1 cellular context compared by ENCODE assay signal in genomic region chr1:6554031-6554906, GRCh38.
A peak's percentile ranks its signal among the peaks of the same experiment; 100 is the strongest.
TF ChIP-seq lines count a peak whose summit lies in the region.

Gene NOL9 (minus strand): TSS chr1:6554513. CDS start chr1:6554502, 11 bp downstream.

TF ChIP-seq in H1, 55 proteins besides CTCF, POLR2A, EP300 and RAD21 (continued from another document):
- TF ChIP-seq SIN3A (conservative IDR thresholded peaks at IDR 0.05 in 1 of 2, IDR thresholded peaks at IDR 0.05 in 1 of 2; ENCODE audit: low read depth in 1 of 2, low read length in 2 of 2): 0 out of 4 replicates have a peak, but pooled peaks of 1 of the 2 experiments have one; percentile 47
- TF ChIP-seq KDM5A (IDR thresholded peaks at IDR 0.05; ENCODE audit: low read length): peak; percentile 88
- peak; percentile 99 for TF ChIP-seq RBBP5 (IDR thresholded peaks at IDR 0.05; ENCODE audit: borderline replicate concordance, low read depth, low read length)
- peak; percentile 84; the same call in 1 of the 2 replicates for TF ChIP-seq GTF2F1 (IDR thresholded peaks at IDR 0.05; ENCODE audit: borderline replicate concordance, low read depth, low read length)
- TF ChIP-seq SP4 (IDR thresholded peaks at IDR 0.05; ENCODE audit: low read length): peak; percentile 68; the same call in 1 of the 2 replicates
- TF ChIP-seq YY1 (IDR thresholded peaks at IDR 0.05; ENCODE audit: low read depth, low read length): peak; percentile 95
- TF ChIP-seq TCF12 (IDR thresholded peaks at IDR 0.05; ENCODE audit: low read depth, low read length): 0 out of 2 replicates have a peak, but pooled peaks have one; percentile 59
- peak; percentile 46; the same call in 1 of the 2 replicates for TF ChIP-seq JUND (IDR thresholded peaks at IDR 0.05; ENCODE audit: low read length)
- TF ChIP-seq KDM4A (IDR thresholded peaks at IDR 0.05; ENCODE audit: low read depth, low read length, severe bottlenecking): peak; percentile 96
- TF ChIP-seq TBP (IDR thresholded peaks at IDR 0.05; ENCODE audit: low read depth, low read length): peak; percentile 85; the same call in 1 of the 2 replicates
- peak; percentile 25; the same call in 1 of the 2 replicates for TF ChIP-seq SP2 (IDR thresholded peaks at IDR 0.05; ENCODE audit: low read length)
- TF ChIP-seq CEBPB (IDR thresholded peaks at IDR 0.05; ENCODE audit: low read depth, low read length): peak; percentile 49
- TF ChIP-seq NANOG (IDR thresholded peaks at IDR 0.05; ENCODE audit: insufficient read depth, low read depth, low read length, poor library complexity, severe bottlenecking): peak; percentile 29
- peak; percentile 100 for TF ChIP-seq CHD2 (IDR thresholded peaks at IDR 0.05; ENCODE audit: low read length)
- no peak for TF ChIP-seq ZNF274 (IDR thresholded peaks at IDR 0.05; ENCODE audit: borderline replicate concordance, extremely low read depth, low read length)
- no peak for TF ChIP-seq MAFK (IDR thresholded peaks at IDR 0.05; ENCODE audit: low read depth, low read length)
- TF ChIP-seq HDAC2 (IDR thresholded peaks at IDR 0.05; ENCODE audit: borderline replicate concordance in 1 of 2, low read depth in 2 of 2, low read length in 2 of 2): peak in 1 of 2 experiments; percentile 88; a peak in 1 of 4 replicates
- peak; percentile 64 for TF ChIP-seq CREB1 (IDR thresholded peaks at IDR 0.05)
- peak; percentile 94 for TF ChIP-seq PHF8 (conservative IDR thresholded peaks at IDR 0.05; ENCODE audit: low read depth, low read length)
- TF ChIP-seq USF2 (IDR thresholded peaks at IDR 0.05; ENCODE audit: low read length): no peak
- peak; percentile 97 for TF ChIP-seq BRCA1 (IDR thresholded peaks at IDR 0.05; ENCODE audit: low read depth, low read length)
- no peak for TF ChIP-seq BCL11A (IDR thresholded peaks at IDR 0.05; ENCODE audit: low read depth in 2 of 2, low read length in 2 of 2)
- TF ChIP-seq RNF2 (IDR thresholded peaks at IDR 0.05; ENCODE audit: borderline replicate concordance, low read depth, low read length, missing control alignments, poor library complexity, severe bottlenecking): no peak
- peak; percentile 76 for TF ChIP-seq ASH2L (IDR thresholded peaks at IDR 0.05; ENCODE audit: low read length)
- peak; percentile 78 for TF ChIP-seq TAF7 (optimal IDR thresholded peaks at IDR 0.05; ENCODE audit: borderline replicate concordance, low read depth, low read length)
- TF ChIP-seq TAF1 (IDR thresholded peaks at IDR 0.05; ENCODE audit: low read depth, low read length): peak; percentile 94
- TF ChIP-seq BACH1 (IDR thresholded peaks at IDR 0.05; ENCODE audit: low read length): peak; percentile 63; the same call in 1 of the 2 replicates
- peak; percentile 11; the same call in 1 of the 2 replicates for TF ChIP-seq TEAD4 (IDR thresholded peaks at IDR 0.05; ENCODE audit: low read depth, low read length)
- TF ChIP-seq, protein P1, sequence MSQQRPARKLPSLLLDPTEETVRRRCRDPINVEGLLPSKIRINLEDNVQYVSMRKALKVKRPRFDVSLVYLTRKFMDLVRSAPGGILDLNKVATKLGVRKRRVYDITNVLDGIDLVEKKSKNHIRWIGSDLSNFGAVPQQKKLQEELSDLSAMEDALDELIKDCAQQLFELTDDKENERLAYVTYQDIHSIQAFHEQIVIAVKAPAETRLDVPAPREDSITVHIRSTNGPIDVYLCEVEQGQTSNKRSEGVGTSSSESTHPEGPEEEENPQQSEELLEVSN (IDR thresholded peaks at IDR 0.05): no peak
